8 cellular contexts compared by ENCODE assay signal in the genomic region with DNA sequence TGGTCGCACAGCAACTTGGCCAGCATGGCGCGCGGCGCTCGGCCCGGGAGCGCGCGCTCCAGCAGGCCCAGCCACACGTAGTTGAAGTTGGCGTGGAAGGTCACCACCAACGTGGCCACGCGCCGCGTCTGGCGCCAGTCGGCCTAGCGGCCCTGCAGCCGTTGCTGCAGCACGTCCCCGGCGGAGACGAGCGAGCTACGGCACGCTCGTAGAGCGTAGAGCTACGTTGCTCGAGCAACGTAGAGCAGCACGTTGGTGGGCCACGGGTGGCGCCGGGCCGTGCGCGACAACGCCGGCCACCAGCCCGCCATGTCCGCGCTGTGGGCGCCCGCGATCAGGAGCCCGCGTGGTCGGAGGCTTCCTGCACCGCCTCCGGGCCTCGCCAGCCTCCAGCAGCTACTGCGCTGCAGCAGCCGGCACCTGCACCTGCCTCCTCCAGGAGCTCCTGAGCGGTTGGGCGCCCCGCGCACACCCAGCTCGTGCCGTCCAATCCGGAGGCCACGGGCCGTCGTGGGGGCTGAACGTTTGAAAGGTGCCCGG. TPM values are rescaled to one million over a fixed set of nuclear protein-coding genes. Genes with fewer than 3 reads are reported as not detected.
DNase-seq lines count a peak whose midpoint lies in the region; ATAC-seq, FAIRE-seq and TF ChIP-seq lines count a peak whose summit lies in the region.

No MANE protein-coding gene starts in this region.

- TF ChIP-seq POLR2A in GM18505 (IDR thresholded peaks at IDR 0.05; ENCODE audit: borderline replicate concordance, extremely low read depth, insufficient read depth, insufficient read length) = no peak

- H3K9me3 ChIP-seq in right atrium auricular region = no peaks in the 10 kb centered on the region

- peak overlapping the region; percentile 37 to 60 for H3K4me3 ChIP-seq in right atrium auricular region

- ATAC-seq in GM18505 (IDR thresholded peaks at IDR 0.05; ENCODE audit: unreplicated experiment) = no peak

- TF ChIP-seq CTCF in right atrium auricular region (IDR thresholded peaks at IDR 0.05) = no peak

- H3K27me3 ChIP-seq in right atrium auricular region = no peaks in the 10 kb centered on the region

- DNase-seq in HPDE6-E6E7 (ENCODE audit: extremely low spot score) (peak; percentile 51), right atrium auricular region (ENCODE audit: low spot score) (no peak), RCC 7860 (ENCODE audit: low spot score) (no peak), NCI-H187 treated with DMSO at 0.1 percent for 48 hours (lab: John Stamatoyannopoulos, UW) (no peak)
- peak; percentile 44 for DNase-seq in activated gamma-delta T cell treated with anti-CD3 and anti-CD28 coated beads, Interleukin-2, amount 50 U/mL, for 16 hours (ENCODE audit: low read depth)
- DNase-seq in stimulated activated CD4-positive, alpha-beta T cell treated with anti-CD3 and anti-CD28 coated beads, Interleukin-1b, Interleukin-23, amount 100 ng/mL, for 48 hours = peak; percentile 72

- H3K4me1 ChIP-seq in right atrium auricular region = peaks cover 0 to 7% of the 10 kb centered on the region in 2 donors

- no peaks in the 10 kb centered on the region for H3K36me3 ChIP-seq in right atrium auricular region

- H3K27ac ChIP-seq in right atrium auricular region = peak overlapping the region; percentile 55 to 62

- FAIRE-seq in RCC 7860 (lab: Jason Lieb, UNC) = no peak

TF ChIP-seq in PFSK-1, 5 proteins besides CTCF, POLR2A, EP300 and RAD21:
- TF ChIP-seq SIN3A (IDR thresholded peaks at IDR 0.05; ENCODE audit: borderline replicate concordance, insufficient read depth, low read length) (no peak), TAF1 (IDR thresholded peaks at IDR 0.05; ENCODE audit: borderline replicate concordance, insufficient read depth, low read length) (peak; percentile 40; the same call in 1 of the 2 replicates), POLR2AphosphoS5 (IDR thresholded peaks at IDR 0.05; ENCODE audit: low read depth, low read length) (no peak)
- TF ChIP-seq, protein P1, sequence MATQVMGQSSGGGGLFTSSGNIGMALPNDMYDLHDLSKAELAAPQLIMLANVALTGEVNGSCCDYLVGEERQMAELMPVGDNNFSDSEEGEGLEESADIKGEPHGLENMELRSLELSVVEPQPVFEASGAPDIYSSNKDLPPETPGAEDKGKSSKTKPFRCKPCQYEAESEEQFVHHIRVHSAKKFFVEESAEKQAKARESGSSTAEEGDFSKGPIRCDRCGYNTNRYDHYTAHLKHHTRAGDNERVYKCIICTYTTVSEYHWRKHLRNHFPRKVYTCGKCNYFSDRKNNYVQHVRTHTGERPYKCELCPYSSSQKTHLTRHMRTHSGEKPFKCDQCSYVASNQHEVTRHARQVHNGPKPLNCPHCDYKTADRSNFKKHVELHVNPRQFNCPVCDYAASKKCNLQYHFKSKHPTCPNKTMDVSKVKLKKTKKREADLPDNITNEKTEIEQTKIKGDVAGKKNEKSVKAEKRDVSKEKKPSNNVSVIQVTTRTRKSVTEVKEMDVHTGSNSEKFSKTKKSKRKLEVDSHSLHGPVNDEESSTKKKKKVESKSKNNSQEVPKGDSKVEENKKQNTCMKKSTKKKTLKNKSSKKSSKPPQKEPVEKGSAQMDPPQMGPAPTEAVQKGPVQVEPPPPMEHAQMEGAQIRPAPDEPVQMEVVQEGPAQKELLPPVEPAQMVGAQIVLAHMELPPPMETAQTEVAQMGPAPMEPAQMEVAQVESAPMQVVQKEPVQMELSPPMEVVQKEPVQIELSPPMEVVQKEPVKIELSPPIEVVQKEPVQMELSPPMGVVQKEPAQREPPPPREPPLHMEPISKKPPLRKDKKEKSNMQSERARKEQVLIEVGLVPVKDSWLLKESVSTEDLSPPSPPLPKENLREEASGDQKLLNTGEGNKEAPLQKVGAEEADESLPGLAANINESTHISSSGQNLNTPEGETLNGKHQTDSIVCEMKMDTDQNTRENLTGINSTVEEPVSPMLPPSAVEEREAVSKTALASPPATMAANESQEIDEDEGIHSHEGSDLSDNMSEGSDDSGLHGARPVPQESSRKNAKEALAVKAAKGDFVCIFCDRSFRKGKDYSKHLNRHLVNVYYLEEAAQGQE (IDR thresholded peaks at IDR 0.05; ENCODE audit: insufficient read depth in 1 of 2, low read depth in 2 of 2, low read length in 2 of 2) = no peak

RNA-seq across cellular contexts. Expression of gene SULT1A1, which starts 13.4 kb away (rescaled TPM):
- 36.6 TPM for polyA plus RNA-seq in PFSK-1 (2012; ENCODE audit: insufficient read length, low read depth)
- 10 to 100 TPM; 37.9 to 38.1 TPM for total RNA-seq in right atrium auricular region

RNA-seq across cellular contexts. Expression of gene NPIPB8, which starts 14.6 kb away (rescaled TPM):
- not detected for polyA plus RNA-seq in PFSK-1 (2012; ENCODE audit: insufficient read length, low read depth)
- total RNA-seq in right atrium auricular region = not detected

RNA-seq across cellular contexts. Expression of gene SULT1A2, which starts 26.4 kb away (rescaled TPM):
- 1.8 TPM for polyA plus RNA-seq in PFSK-1 (2012; ENCODE audit: insufficient read length, low read depth)
- 1 to 10 TPM; 1.9 to 2.7 TPM for total RNA-seq in right atrium auricular region

Comparison
In these comparisons a context has a peak if more than half of its experiments do, and no peak if none do; other contexts are left out.
1. DNase-seq: peak in HPDE6-E6E7 (single experiment), activated gamma-delta T cell treated with anti-CD3 and anti-CD28 coated beads, Interleukin-2, amount 50 U/mL, for 16 hours (single experiment) and stimulated activated CD4-positive, alpha-beta T cell treated with anti-CD3 and anti-CD28 coated beads, Interleukin-1b, Interleukin-23, amount 100 ng/mL, for 48 hours (single experiment); none in right atrium auricular region (single experiment), RCC 7860 (single experiment) and NCI-H187 treated with DMSO at 0.1 percent for 48 hours (single experiment).